18 cellular contexts compared by ENCODE assay signal in genomic region chr4:169359961-169360360, GRCh38.
DNase-seq lines count a peak whose midpoint lies in the region; ATAC-seq, FAIRE-seq and TF ChIP-seq lines count a peak whose summit lies in the region.
"Had no signal": no experiment of that assay in that cellular context is flagged by ENCODE, and none has a peak within 500 bp of the region (broad histone marks: within the 10 kb centered on the region; RNA-seq: fewer than 3 reads in every experiment).

No MANE protein-coding gene starts in this region.

- POLR2A ChIA-PET in HepG2 (lab: Yijun Ruan, JAX), result no interaction called here

- ATAC-seq in HepG2 (no peak), right lobe of liver (no peak), HG03521 (IDR thresholded peaks at IDR 0.05; ENCODE audit: unreplicated experiment) (no peak), HG02981 (IDR thresholded peaks at IDR 0.05; ENCODE audit: unreplicated experiment) (no peak)

- TF ChIP-seq POLR2A in HepG2 (IDR thresholded peaks at IDR 0.05; ENCODE audit: insufficient read depth in 1 of 2, low read depth in 2 of 2, low read length in 2 of 2), result no peak
- no peak for TF ChIP-seq POLR2A in right lobe of liver (IDR thresholded peaks at IDR 0.05)

- WGBS in HepG2 (ENCODE audit: low lambda C conversion rate), result 36% methylated on average over 3 of the region's 3 CpGs
- 90% methylated on average over 3 of the region's 3 CpGs for WGBS in right lobe of liver (ENCODE audit: insufficient coverage, low coverage, low lambda C conversion rate, missing lambda C conversion rate)

- H3K4me2 ChIP-seq in HepG2 (ENCODE audit: low read depth, low read length), result no peak overlapping the region
- H3K4me2 ChIP-seq: BLaER1 had no signal

- H3K27me3 ChIP-seq in HepG2 (ENCODE audit: control insufficient read depth in 1 of 2, insufficient read depth in 2 of 2, low read length in 2 of 2) (no peaks in the 10 kb centered on the region), right lobe of liver (no peaks in the 10 kb centered on the region)
- H3K27me3 ChIP-seq: BLaER1 had no signal

- CTCF ChIA-PET in HepG2 (lab: Yijun Ruan, JAX; ENCODE audit: low intra/inter-chr PET ratio, low total read pairs), result no interaction called here

- TF ChIP-seq RAD21 in HepG2 (CRISPR knock-in tag; IDR thresholded peaks at IDR 0.05), result no peak

- H3K36me3 ChIP-seq in HepG2 (replicated peaks in 1 of 2; ENCODE audit: control insufficient read depth in 1 of 2, insufficient read depth in 2 of 2, low read length in 2 of 2), result no peaks in the 10 kb centered on the region
- H3K36me3 ChIP-seq in right lobe of liver, result no peaks in the 10 kb centered on the region
- H3K36me3 ChIP-seq: BLaER1 had no signal

- TF ChIP-seq CTCF in HepG2 (CRISPR knock-in tag; IDR thresholded peaks at IDR 0.05) (no peak), right lobe of liver (IDR thresholded peaks at IDR 0.05) (no peak), VCaP (conservative IDR thresholded peaks at IDR 0.05) (no peak)

- FAIRE-seq in HepG2 (lab: Jason Lieb, UNC) (peak; percentile 39), islet of Langerhans (lab: Jason Lieb, UNC) (peak; percentile 62)

- in situ Hi-C loops in HepG2 (cut with HindIII; ENCODE audit: extremely low pct_ligation_motif_present, low pct_unique_long_range_greater_than_20kb), result no loop called here

- no peak for TF ChIP-seq EP300 in HepG2 (IDR thresholded peaks at IDR 0.05; ENCODE audit: low read depth in 2 of 2, low read length in 2 of 2)
- TF ChIP-seq EP300 in HepG2 (CRISPR knock-in tag; IDR thresholded peaks at IDR 0.05; ENCODE audit: borderline replicate concordance), result no peak

- no peaks in the 10 kb centered on the region for H4K20me1 ChIP-seq in HepG2 (ENCODE audit: insufficient read depth, low read length)
- H4K20me1 ChIP-seq: BLaER1 had no signal

- intact Hi-C loops in HepG2 (cut with micrococcal nuclease; ENCODE audit: unreplicated experiment), result no loop called here
- intact Hi-C loops in right lobe of liver (cut with DNase I), result no loop called here

- no peak for DNase-seq in HepG2 (ENCODE audit: low spot score)
- no peak for DNase-seq in right lobe of liver
- no peak for DNase-seq in DMS53 (lab: John Stamatoyannopoulos, UW)
- DNase-seq in putamen (ENCODE audit: low spot score), result no peak
- DNase-seq: Caco-2; CD8-positive, alpha-beta memory T cell; GM23248; H9; IMR-90; KG1 had no signal

- no peak overlapping the region for H2AFZ ChIP-seq in HepG2 (ENCODE audit: low read length)
- H2AFZ ChIP-seq: GM23248 had no signal

- H3K27ac ChIP-seq in HepG2 (ENCODE audit: extremely low read length, insufficient read depth, low read length), result no peak overlapping the region
- no peak overlapping the region for H3K27ac ChIP-seq in right lobe of liver
- H3K27ac ChIP-seq in VCaP, result peak overlapping the region; percentile 80
- H3K27ac ChIP-seq: 22Rv1, BLaER1, GM23248, HL-60 had no signal

- H3K4me3 ChIP-seq in HepG2 (replicated peaks in 1 of 3; ENCODE audit: insufficient read depth in 1 of 3, low read depth in 2 of 3, low read length in 3 of 3) (no peak overlapping the region), right lobe of liver (no peak overlapping the region)
- H3K4me3 ChIP-seq: BLaER1, GM12878, GM23248 had no signal

- H3K9ac ChIP-seq in HepG2 (ENCODE audit: insufficient read depth, low read depth, low read length), result no peak overlapping the region
- H3K9ac ChIP-seq: BLaER1, GM23248 had no signal

- H3K4me1 ChIP-seq in HepG2 (ENCODE audit: insufficient read depth, low read length), result no peaks in the 10 kb centered on the region
- H3K4me1 ChIP-seq in right lobe of liver, result no peaks in the 10 kb centered on the region
- H3K4me1 ChIP-seq: Caco-2 had no signal

- BruUV-seq in HepG2 (replicated peaks; lab: Mats Ljungman, UMichigan), result no TSS peak

- no peaks in the 10 kb centered on the region for H3K79me2 ChIP-seq in HepG2 (ENCODE audit: insufficient read depth, low read length)

- H3K9me3 ChIP-seq in HepG2 (ENCODE audit: low read length), result no peaks in the 10 kb centered on the region
- H3K9me3 ChIP-seq in right lobe of liver, result no peaks in the 10 kb centered on the region
- H3K9me3 ChIP-seq: BLaER1, Caco-2 had no signal

TF ChIP-seq in HepG2, 621 proteins besides CTCF, POLR2A, EP300 and RAD21:
- TF ChIP-seq ZNF746 (CRISPR knock-in tag; IDR thresholded peaks at IDR 0.05) (no peak), CHD2 (IDR thresholded peaks at IDR 0.05; ENCODE audit: low read depth, low read length) (no peak), SP4 (CRISPR knock-in tag; IDR thresholded peaks at IDR 0.05) (no peak), MTF2 (CRISPR knock-in tag; IDR thresholded peaks at IDR 0.05; ENCODE audit: borderline replicate concordance) (no peak), ZNF577 (CRISPR knock-in tag; IDR thresholded peaks at IDR 0.05; ENCODE audit: borderline replicate concordance, low read depth) (no peak), KDM6A (CRISPR knock-in tag; IDR thresholded peaks at IDR 0.05; ENCODE audit: low read depth) (no peak), ZZZ3 (CRISPR knock-in tag; IDR thresholded peaks at IDR 0.05; ENCODE audit: borderline replicate concordance) (no peak), SNAI1 (CRISPR knock-in tag; IDR thresholded peaks at IDR 0.05; ENCODE audit: borderline replicate concordance) (no peak), ZNF713 (CRISPR knock-in tag; IDR thresholded peaks at IDR 0.05) (no peak), CEBPG (CRISPR knock-in tag; IDR thresholded peaks at IDR 0.05) (no peak), KDM3A (CRISPR knock-in tag; IDR thresholded peaks at IDR 0.05; ENCODE audit: low read depth) (no peak)
